In the genomic region with DNA sequence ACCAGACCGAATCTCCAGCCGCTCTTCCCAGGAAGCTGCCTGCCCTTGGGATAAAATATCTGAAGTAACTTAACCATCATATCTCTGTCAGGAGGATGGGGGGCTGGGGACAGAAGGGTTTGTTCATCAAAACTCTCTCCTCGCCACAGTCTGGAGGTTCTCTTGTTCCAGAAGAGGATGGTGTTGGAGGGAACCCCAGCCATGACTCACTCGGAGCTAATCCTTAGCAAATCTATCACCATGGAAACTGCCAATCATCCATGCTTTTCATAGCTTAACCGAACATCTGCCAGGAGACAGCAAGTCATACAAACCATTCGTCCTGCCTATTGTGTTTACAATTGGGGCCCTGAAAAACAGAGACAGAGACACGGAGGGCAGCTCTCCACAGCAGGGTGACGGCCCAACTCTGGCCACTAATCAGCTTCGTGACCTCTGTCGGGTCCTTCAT, we compare ENCODE assay signal across 9 cellular contexts.
DNase-seq lines count a peak whose midpoint lies in the region; ATAC-seq, FAIRE-seq and TF ChIP-seq lines count a peak whose summit lies in the region.
"Had no signal": no experiment of that assay in that cellular context is flagged by ENCODE, and none has a peak within 500 bp of the region (broad histone marks: within the 10 kb centered on the region; RNA-seq: fewer than 3 reads in every experiment).

No MANE protein-coding gene starts in this region.

- no peak for DNase-seq in Right ventricle myocardium inferior (ENCODE audit: missing footprints)
- DNase-seq in cardiac septum (ENCODE audit: low spot score): no peak
- no peak for DNase-seq in left ventricle myocardium inferior
- DNase-seq in GM19239 (ENCODE audit: insufficient read length, low spot score): no peak
- DNase-seq in activated CD4-positive, alpha-beta T cell treated with anti-CD3 and anti-CD28 coated beads for 1 hour: no peak
- no peak for DNase-seq in activated T-helper 1 cell treated with anti-CD3 and anti-CD28 coated beads, Interleukin-12 subunit alpha, Interleukin-12 subunit beta, Interleukin-2, Interleukin-4 antibody, amounts not matched to agents 30 ng/mL and 10 ng/mL and 1 ng/mL, durations not matched to agents 14 hours and 24 hours and 36 hours (ENCODE audit: low spot score)

- H3K4me3 Mint-ChIP-seq in activated T-helper 1 cell treated with anti-CD3 and anti-CD28 coated beads, Interleukin-12 subunit alpha, Interleukin-12 subunit beta, Interleukin-2, Interleukin-4 antibody, amounts not matched to agents 30 ng/mL and 10 ng/mL and 1 ng/mL, durations not matched to agents 14 hours and 24 hours and 36 hours: no peak overlapping the region

- peaks cover 16% of the 10 kb centered on the region for H3K27me3 Mint-ChIP-seq in activated T-helper 1 cell treated with anti-CD3 and anti-CD28 coated beads, Interleukin-12 subunit alpha, Interleukin-12 subunit beta, Interleukin-2, Interleukin-4 antibody, amounts not matched to agents 30 ng/mL and 10 ng/mL and 1 ng/mL, durations not matched to agents 14 hours and 24 hours and 36 hours (ENCODE audit: insufficient read depth)

- H3K9ac ChIP-seq in subcutaneous abdominal adipose tissue (ENCODE audit: low read length in 5 of 5): no peak overlapping the region

- intact Hi-C loops in Right ventricle myocardium inferior (cut with DNase I): no loop called here
- intact Hi-C loops in cardiac septum (cut with DNase I): no loop called here
- intact Hi-C loops in left ventricle myocardium inferior (cut with micrococcal nuclease): no loop called here
- intact Hi-C loops in activated T-helper 1 cell treated with anti-CD3 and anti-CD28 coated beads, Interleukin-12 subunit alpha, Interleukin-12 subunit beta, Interleukin-2, Interleukin-4 antibody, amounts not matched to agents 30 ng/mL and 10 ng/mL and 1 ng/mL, durations not matched to agents 14 hours and 24 hours and 36 hours (cut with micrococcal nuclease): no loop called here

- peaks cover 43% of the 10 kb centered on the region for H3K4me1 Mint-ChIP-seq in activated T-helper 1 cell treated with anti-CD3 and anti-CD28 coated beads, Interleukin-12 subunit alpha, Interleukin-12 subunit beta, Interleukin-2, Interleukin-4 antibody, amounts not matched to agents 30 ng/mL and 10 ng/mL and 1 ng/mL, durations not matched to agents 14 hours and 24 hours and 36 hours (ENCODE audit: low read depth)

- H3K27me3 ChIP-seq in left ventricle myocardium inferior (ENCODE audit: low read depth) (no peaks in the 10 kb centered on the region), subcutaneous abdominal adipose tissue (ENCODE audit: control insufficient read depth in 5 of 5, insufficient read depth in 4 of 5, low read length in 5 of 5) (no peaks in the 10 kb centered on the region)

- H3K27ac Mint-ChIP-seq in activated T-helper 1 cell treated with anti-CD3 and anti-CD28 coated beads, Interleukin-12 subunit alpha, Interleukin-12 subunit beta, Interleukin-2, Interleukin-4 antibody, amounts not matched to agents 30 ng/mL and 10 ng/mL and 1 ng/mL, durations not matched to agents 14 hours and 24 hours and 36 hours: no peak overlapping the region

- H3K4me3 ChIP-seq in left ventricle myocardium inferior (no peak overlapping the region), subcutaneous abdominal adipose tissue (ENCODE audit: low read depth in 1 of 5, low read length in 5 of 5) (no peak overlapping the region)

- H3K9me3 ChIP-seq in left ventricle myocardium inferior (replicated peaks) (no peaks in the 10 kb centered on the region), subcutaneous abdominal adipose tissue (ENCODE audit: control insufficient read depth in 5 of 5, low read length in 5 of 5) (no peaks in the 10 kb centered on the region)

- ATAC-seq in Right ventricle myocardium inferior (peak; percentile 52), SK-N-SH treated with all-trans-retinoic acid at 6 μM for 48 hours (peak; percentile 90)

- H3K9me3 Mint-ChIP-seq in activated T-helper 1 cell treated with anti-CD3 and anti-CD28 coated beads, Interleukin-12 subunit alpha, Interleukin-12 subunit beta, Interleukin-2, Interleukin-4 antibody, amounts not matched to agents 30 ng/mL and 10 ng/mL and 1 ng/mL, durations not matched to agents 14 hours and 24 hours and 36 hours: no peaks in the 10 kb centered on the region

- H3K27ac ChIP-seq in left ventricle myocardium inferior (replicated peaks): peak overlapping the region; percentile 16
- peak overlapping the region; percentile 71 for H3K27ac ChIP-seq in subcutaneous abdominal adipose tissue (ENCODE audit: low read depth, low read length)
- H3K27ac ChIP-seq: VCaP had no signal

- no peak for TF ChIP-seq CTCF in left ventricle myocardium inferior (IDR thresholded peaks at IDR 0.05; ENCODE audit: borderline replicate concordance)

- no peak for FAIRE-seq in GM19239 (lab: Jason Lieb, UNC)

- H3K4me1 ChIP-seq in left ventricle myocardium inferior (peaks cover 14% of the 10 kb centered on the region), subcutaneous abdominal adipose tissue (ENCODE audit: control insufficient read depth in 5 of 5, insufficient read depth in 5 of 5, low read length in 5 of 5) (peaks cover 9 to 47% (median 23%) of the 10 kb centered on the region in 5 donors)

- H3K36me3 ChIP-seq in left ventricle myocardium inferior: no peaks in the 10 kb centered on the region
- no peaks in the 10 kb centered on the region for H3K36me3 ChIP-seq in subcutaneous abdominal adipose tissue (ENCODE audit: control insufficient read depth in 5 of 5, insufficient read depth in 5 of 5, low read length in 5 of 5)

- H3K36me3 Mint-ChIP-seq in activated T-helper 1 cell treated with anti-CD3 and anti-CD28 coated beads, Interleukin-12 subunit alpha, Interleukin-12 subunit beta, Interleukin-2, Interleukin-4 antibody, amounts not matched to agents 30 ng/mL and 10 ng/mL and 1 ng/mL, durations not matched to agents 14 hours and 24 hours and 36 hours (ENCODE audit: low read depth): peaks cover 3% of the 10 kb centered on the region

TF ChIP-seq in SK-N-SH treated with all-trans-retinoic acid at 6 μM for 48 hours, 23 proteins besides CTCF, POLR2A, EP300 and RAD21:
- TF ChIP-seq PPARA (CRISPR knock-in tag; IDR thresholded peaks at IDR 0.05; ENCODE audit: borderline replicate concordance) (no peak), OSR1 (CRISPR knock-in tag; IDR thresholded peaks at IDR 0.05) (0 out of 2 replicates have a peak, but pooled peaks have one; percentile 53)
- TF ChIP-seq, protein P1, sequence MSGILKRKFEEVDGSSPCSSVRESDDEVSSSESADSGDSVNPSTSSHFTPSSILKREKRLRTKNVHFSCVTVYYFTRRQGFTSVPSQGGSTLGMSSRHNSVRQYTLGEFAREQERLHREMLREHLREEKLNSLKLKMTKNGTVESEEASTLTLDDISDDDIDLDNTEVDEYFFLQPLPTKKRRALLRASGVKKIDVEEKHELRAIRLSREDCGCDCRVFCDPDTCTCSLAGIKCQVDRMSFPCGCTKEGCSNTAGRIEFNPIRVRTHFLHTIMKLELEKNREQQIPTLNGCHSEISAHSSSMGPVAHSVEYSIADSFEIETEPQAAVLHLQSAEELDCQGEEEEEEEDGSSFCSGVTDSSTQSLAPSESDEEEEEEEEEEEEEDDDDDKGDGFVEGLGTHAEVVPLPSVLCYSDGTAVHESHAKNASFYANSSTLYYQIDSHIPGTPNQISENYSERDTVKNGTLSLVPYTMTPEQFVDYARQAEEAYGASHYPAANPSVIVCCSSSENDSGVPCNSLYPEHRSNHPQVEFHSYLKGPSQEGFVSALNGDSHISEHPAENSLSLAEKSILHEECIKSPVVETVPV (CRISPR knock-in tag; IDR thresholded peaks at IDR 0.05): no peak
TF ChIP-seq in SK-N-SH treated with all-trans-retinoic acid at 6 μM for 48 hours: peak in this region for 1.
